Comparison of ENCODE assay signal across 8 cellular contexts in the genomic region with DNA sequence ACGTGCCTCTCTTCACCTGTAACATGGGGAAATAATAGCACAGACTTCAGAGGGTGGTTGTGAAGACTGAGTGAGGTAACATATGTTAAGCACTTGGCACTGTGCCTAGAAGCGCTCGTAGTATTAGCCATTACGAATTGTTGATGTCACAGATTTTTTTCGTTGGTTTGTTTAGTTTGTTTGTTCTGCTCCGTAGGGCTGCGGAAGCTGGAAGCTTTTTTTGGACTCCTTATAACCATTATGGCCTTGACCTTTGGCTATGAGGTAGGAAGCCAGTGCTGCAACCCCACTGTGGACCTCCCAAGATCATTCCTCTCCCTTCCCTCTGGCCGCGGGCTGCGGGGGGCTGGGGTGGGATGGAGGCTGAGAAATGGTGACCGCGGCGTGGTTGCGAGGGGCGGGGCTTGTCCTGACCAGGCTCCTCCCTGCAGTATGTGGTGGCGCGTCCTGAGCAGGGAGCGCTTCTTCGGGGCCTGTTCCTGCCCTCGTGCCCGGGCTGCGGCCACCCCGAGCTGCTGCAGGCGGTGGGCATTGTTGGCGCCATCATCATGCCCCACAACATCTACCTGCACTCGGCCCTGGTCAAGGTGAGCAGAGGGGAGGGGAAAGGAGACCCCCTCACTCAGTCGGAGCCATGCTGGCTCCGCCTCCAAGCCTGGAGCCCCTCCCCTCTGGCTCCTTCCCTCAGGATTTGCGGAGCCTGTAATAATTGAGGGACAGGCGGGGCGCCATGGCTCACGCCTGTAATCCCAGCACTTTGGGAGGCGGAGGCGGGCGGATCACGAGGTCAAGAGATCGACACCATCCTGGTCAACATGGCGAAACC. TPM values are rescaled to one million over a fixed set of nuclear protein-coding genes. Genes with fewer than 3 reads are reported as not detected.
DNase-seq lines count a peak whose midpoint lies in the region; ATAC-seq and TF ChIP-seq lines count a peak whose summit lies in the region.

No MANE protein-coding gene starts in this region.

- H3K27ac ChIP-seq in mammary epithelial cell (ENCODE audit: insufficient read depth, low read depth, low read length) (no peak overlapping the region), stomach (peak overlapping the region; percentile 69 to 81 (median 79))

- H3K9ac ChIP-seq in mammary epithelial cell (ENCODE audit: insufficient read depth, low read length) = no peak overlapping the region

- CTCF ChIA-PET in mammary epithelial cell (lab: Charles Lee; ENCODE audit: low non-redundant PET) = no interaction called here

- no peak overlapping the region for H3K4me2 ChIP-seq in mammary epithelial cell (ENCODE audit: insufficient read depth, low read depth, low read length)

- intact Hi-C loops in mammary epithelial cell (cut with micrococcal nuclease) (no loop called here), stomach (cut with DNase I; ENCODE audit: low total_unique reads) (no loop called here)

- no peak for TF ChIP-seq CTCF in mammary epithelial cell (conservative IDR thresholded peaks at IDR 0.05 in 1 of 2, IDR thresholded peaks at IDR 0.05 in 1 of 2; ENCODE audit: extremely low read depth in 1 of 2, insufficient read depth in 1 of 2, low read depth in 1 of 2, low read length in 2 of 2)
- no peak for TF ChIP-seq CTCF in kidney epithelial cell (IDR thresholded peaks at IDR 0.05; ENCODE audit: insufficient read depth, low read length, poor library complexity, severe bottlenecking)
- TF ChIP-seq CTCF in stomach (IDR thresholded peaks at IDR 0.05) = no peak

- TF ChIP-seq POLR2A in stomach (IDR thresholded peaks at IDR 0.05) = no peak

- WGBS in mammary epithelial cell (ENCODE audit: low coverage, missing lambda C conversion rate) = 65% methylated on average over 13 of the region's 38 CpGs
- 9 to 17% (median 13%) methylated on average over 28 to 38 of the region's 38 CpGs for WGBS in stomach, 5 donors

- no peak for TF ChIP-seq EP300 in stomach (IDR thresholded peaks at IDR 0.05)

- H3K36me3 ChIP-seq in mammary epithelial cell (ENCODE audit: insufficient read depth, low read length) = no peaks in the 10 kb centered on the region
- no peaks in the 10 kb centered on the region for H3K36me3 ChIP-seq in kidney epithelial cell (ENCODE audit: control insufficient read depth, insufficient read depth, low read length)
- H3K36me3 ChIP-seq in stomach = peaks cover 0 to 5% (median 0%) of the 10 kb centered on the region in 4 donors

- ATAC-seq in HG02884 (IDR thresholded peaks at IDR 0.05; ENCODE audit: unreplicated experiment) = no peak
- ATAC-seq in GM18868 (IDR thresholded peaks at IDR 0.05; ENCODE audit: unreplicated experiment) = no peak

- no TSS peak for BruUV-seq in mammary epithelial cell (replicated peaks; lab: Mats Ljungman, UMichigan)

- H3K79me2 ChIP-seq in mammary epithelial cell (ENCODE audit: insufficient read depth, low read length) = no peaks in the 10 kb centered on the region

- dilution Hi-C loops in mammary epithelial cell (cut with HindIII; ENCODE audit: low sequenced_read_pairs) = no loop called here

- no peaks in the 10 kb centered on the region for H4K20me1 ChIP-seq in mammary epithelial cell (ENCODE audit: insufficient read depth, low read length)

- H3K27me3 ChIP-seq in mammary epithelial cell (ENCODE audit: insufficient read depth, low read length) (no peaks in the 10 kb centered on the region), kidney epithelial cell (ENCODE audit: control insufficient read depth, insufficient read depth, low read length) (peaks cover 7% of the 10 kb centered on the region), stomach (no peaks in the 10 kb centered on the region)

- peaks cover 7% of the 10 kb centered on the region for H3K4me1 ChIP-seq in mammary epithelial cell (ENCODE audit: insufficient read depth, low read length)
- peaks cover 0 to 25% (median 9%) of the 10 kb centered on the region in 4 donors for H3K4me1 ChIP-seq in stomach

- in situ Hi-C loops in mammary epithelial cell (cut with MboI; ENCODE audit: low sequenced_read_pairs in 2 of 2) = no loop called here

- peak overlapping the region; percentile 48 for H2AFZ ChIP-seq in mammary epithelial cell (ENCODE audit: low read depth, low read length)

- DNase-seq in EH (ENCODE audit: low read depth) (peak; percentile 65), NCI-H2171 (lab: John Stamatoyannopoulos, UW) (peak; percentile 89), mammary epithelial cell (no peak), kidney epithelial cell (ENCODE audit: low read depth) (no peak), stomach (peak; percentile 66)
- DNase-seq in activated CD4-positive, alpha-beta T cell treated with anti-CD3 and anti-CD28 coated beads, Interleukin-2, amount 50 U/mL, for 4 hours = no peak

- no peak overlapping the region for H3K4me3 ChIP-seq in mammary epithelial cell (replicated peaks in 1 of 3; ENCODE audit: insufficient read depth in 1 of 3, low read depth in 2 of 3, low read length in 3 of 3)
- peak overlapping the region; percentile 30 for H3K4me3 ChIP-seq in kidney epithelial cell (ENCODE audit: low read depth, low read length)
- peak overlapping the region; percentile 41 to 47 (median 42) for H3K4me3 ChIP-seq in stomach

- no peaks in the 10 kb centered on the region for H3K9me3 ChIP-seq in mammary epithelial cell (replicated peaks; ENCODE audit: insufficient read depth, low read length)
- no peaks in the 10 kb centered on the region for H3K9me3 ChIP-seq in stomach

RNA-seq across cellular contexts. Expression of a gene that starts 5.5 kb away (rescaled TPM):
- total RNA-seq in mammary epithelial cell = under 1 TPM; 0.17 to 0.38 TPM
- 0.51 TPM for polyA plus RNA-seq in mammary epithelial cell
- not detected for polyA minus RNA-seq in mammary epithelial cell
- total RNA-seq in kidney epithelial cell = 0.21 TPM in 1 of 2 replicates, not detected in the other
- 10 to 100 TPM in 3 of 5 donors, 1 to 10 TPM in 1, not detected in 1; 8.9 to 20.4 (median 16.9) TPM for total RNA-seq in stomach
- polyA plus RNA-seq in stomach = 1 to 10 TPM; 4.2 to 4.7 (median 4.5) TPM

RNA-seq across cellular contexts. Expression of a gene that starts 12.1 kb away (rescaled TPM):
- total RNA-seq in mammary epithelial cell = 10 to 100 TPM; 27.0 to 58.0 TPM
- polyA plus RNA-seq in mammary epithelial cell = 79.1 TPM
- 123 TPM for polyA minus RNA-seq in mammary epithelial cell
- total RNA-seq in kidney epithelial cell = 37.8 and 53.6 TPM in 2 replicates
- total RNA-seq in stomach = 100 to 1,000 TPM in 3 of 5 donors, 10 to 100 TPM in 2; 43.3 to 188 (median 128) TPM
- polyA plus RNA-seq in stomach = 100 to 1,000 TPM in 2 of 3 donors, 10 to 100 TPM in 1; 99.8 to 117 (median 100) TPM

RNA-seq across cellular contexts. Expression of a gene that starts 30.9 kb away (rescaled TPM):
- not detected for total RNA-seq in mammary epithelial cell
- polyA plus RNA-seq in mammary epithelial cell = not detected
- not detected for polyA minus RNA-seq in mammary epithelial cell
- total RNA-seq in kidney epithelial cell = not detected in 2 replicates
- not detected for total RNA-seq in stomach
- under 1 TPM; 0.18 to 0.62 (median 0.31) TPM for polyA plus RNA-seq in stomach

RNA-seq across cellular contexts. Expression of a gene that starts 31.3 kb away (rescaled TPM):
- total RNA-seq in mammary epithelial cell (not detected), kidney epithelial cell (not detected in 2 replicates), stomach (100 to 1,000 TPM in 1 of 5 donors, 10 to 100 TPM in 2, under 1 TPM in 1, not detected in 1; 0.43 to 120 (median 12.7) TPM)
- polyA plus RNA-seq in mammary epithelial cell (0.01 TPM), stomach (1 to 10 TPM in 2 of 3 donors, under 1 TPM in 1; 0.38 to 1.8 (median 1.1) TPM)
- polyA minus RNA-seq in mammary epithelial cell = not detected

Comparison
In these comparisons a context has a peak if more than half of its experiments do, and no peak if none do; other contexts are left out.
1. DNase-seq: peak in EH (single experiment), NCI-H2171 (single experiment) and stomach (single experiment); none in mammary epithelial cell (single experiment), kidney epithelial cell (single experiment) and activated CD4-positive, alpha-beta T cell treated with anti-CD3 and anti-CD28 coated beads, Interleukin-2, amount 50 U/mL, for 4 hours (0 of 2).
2. H3K4me3 ChIP-seq: peak in kidney epithelial cell (single experiment) and stomach (4 of 4); none in mammary epithelial cell (0 of 3).